9 cellular contexts compared by ENCODE assay signal in genomic region chr5:100890514-100891008, GRCh38. TPM values are rescaled to one million over a fixed set of nuclear protein-coding genes. Genes with fewer than 3 reads are reported as not detected.
DNase-seq lines count a peak whose midpoint lies in the region; ATAC-seq, FAIRE-seq and TF ChIP-seq lines count a peak whose summit lies in the region.
"Had no signal": no experiment of that assay in that cellular context is flagged by ENCODE, and none has a peak within 500 bp of the region (broad histone marks: within the 10 kb centered on the region; RNA-seq: fewer than 3 reads in every experiment).

No MANE protein-coding gene starts in this region.

- no TSS peak for BruUV-seq in PC-9 (replicated peaks; lab: Mats Ljungman, UMichigan)

- no peak for FAIRE-seq in kidney (lab: Jason Lieb, UNC)
- FAIRE-seq in HTR-8/SVneo (lab: Jason Lieb, UNC): no peak

- CTCF ChIA-PET in PC-9 (lab: Charles Lee): no interaction called here

- POLR2A ChIA-PET in PC-9 (lab: Charles Lee; ENCODE audit: unreplicated experiment): no interaction called here

- DNase-seq in PC-9 (peak in 1 of 2 experiments; percentile 61), kidney (no peak), chondrocyte (ENCODE audit: low spot score) (no peak), HTR-8/SVneo (ENCODE audit: insufficient read length, low spot score) (no peak), type B pancreatic cell (ENCODE audit: extremely low spot score, unreplicated experiment) (no peak)
- DNase-seq in stimulated activated CD8-positive, alpha-beta memory T cell treated with anti-CD3 and anti-CD28 coated beads, Interleukin-4, amount 100 ng/mL, for 48 hours: no peak

- H3K9ac ChIP-seq in kidney (ENCODE audit: low read length in 2 of 2): no peak overlapping the region

- H3K36me3 ChIP-seq in PC-9 (ENCODE audit: low read depth) (no peaks in the 10 kb centered on the region), kidney (ENCODE audit: control insufficient read depth in 1 of 2, insufficient read depth in 2 of 2, low read length in 2 of 2) (no peaks in the 10 kb centered on the region)

- H3K9me2 ChIP-seq in PC-9 (ENCODE audit: insufficient read depth): 0 out of 2 replicates have a peak, but pooled peaks cover 3% of the 10 kb centered on the region

- peak overlapping the region; percentile 62 for H3K4me2 ChIP-seq in PC-9

- no peaks in the 10 kb centered on the region for H4K20me1 ChIP-seq in PC-9 (ENCODE audit: insufficient read depth)

- peaks cover 13% of the 10 kb centered on the region for H3K27me3 Mint-ChIP-seq in chondrocyte (ENCODE audit: low read depth)
- H3K27me3 Mint-ChIP-seq in type B pancreatic cell: no peaks in the 10 kb centered on the region

- TF ChIP-seq CTCF in PC-9 (conservative IDR thresholded peaks at IDR 0.05): no peak
- no peak for TF ChIP-seq CTCF in kidney (IDR thresholded peaks at IDR 0.05; ENCODE audit: borderline replicate concordance, extremely low read depth, insufficient read depth)
- no peak for TF ChIP-seq CTCF in chondrocyte (IDR thresholded peaks at IDR 0.05)
- TF ChIP-seq CTCF in type B pancreatic cell (conservative IDR thresholded peaks at IDR 0.05): no peak

- H3K9me3 Mint-ChIP-seq in chondrocyte (ENCODE audit: low read depth) (no peaks in the 10 kb centered on the region), type B pancreatic cell (no peaks in the 10 kb centered on the region)
- H3K9me3 Mint-ChIP-seq: nephron had no signal

- H3K4me3 Mint-ChIP-seq in chondrocyte (ENCODE audit: unreplicated experiment): no peak overlapping the region
- no peak overlapping the region for H3K4me3 Mint-ChIP-seq in type B pancreatic cell
- H3K4me3 Mint-ChIP-seq: nephron had no signal

- no peaks in the 10 kb centered on the region for H3K79me2 ChIP-seq in PC-9 (ENCODE audit: low read depth)

- H3K27me3 ChIP-seq in PC-9 (ENCODE audit: insufficient read depth, low read depth): no peaks in the 10 kb centered on the region

- intact Hi-C loops in PC-9 (cut with micrococcal nuclease; ENCODE audit: unreplicated experiment) (no loop called here), kidney (cut with DNase I) (no loop called here)

- peak; percentile 78 for ATAC-seq in GM19023 (IDR thresholded peaks at IDR 0.05; ENCODE audit: unreplicated experiment)
- peak; percentile 81 for ATAC-seq in HG02870 (IDR thresholded peaks at IDR 0.05; ENCODE audit: unreplicated experiment)

- H3K27ac ChIP-seq in PC-9 (peak overlapping the region; percentile 55), kidney (ENCODE audit: low read depth in 2 of 2, low read length in 2 of 2) (peak overlapping the region in 1 of 2 donors; percentile 23)

- H3F3A ChIP-seq in PC-9 (ENCODE audit: insufficient read depth, low read depth): no peaks in the 10 kb centered on the region

- H3K27ac Mint-ChIP-seq in chondrocyte (ENCODE audit: unreplicated experiment) (no peak overlapping the region), type B pancreatic cell (no peak overlapping the region)
- H3K27ac Mint-ChIP-seq: nephron had no signal

- H3K36me3 Mint-ChIP-seq in chondrocyte (ENCODE audit: low read depth) (no peaks in the 10 kb centered on the region), type B pancreatic cell (peaks cover 5% of the 10 kb centered on the region)

- H3K4me1 Mint-ChIP-seq in chondrocyte (ENCODE audit: low read depth) (no peaks in the 10 kb centered on the region), type B pancreatic cell (ENCODE audit: unreplicated experiment) (no peaks in the 10 kb centered on the region)
- H3K4me1 Mint-ChIP-seq: nephron had no signal

- H3K4me1 ChIP-seq in PC-9 (replicated peaks; ENCODE audit: insufficient read depth) (0 out of 2 replicates have a peak, but pooled peaks cover 13% of the 10 kb centered on the region), kidney (ENCODE audit: control insufficient read depth in 1 of 2, insufficient read depth in 1 of 2, low read depth in 1 of 2, low read length in 2 of 2) (no peaks in the 10 kb centered on the region)

- H3K9me3 ChIP-seq in PC-9 (ENCODE audit: insufficient read depth, low read depth): no peaks in the 10 kb centered on the region
- no peaks in the 10 kb centered on the region for H3K9me3 ChIP-seq in kidney (ENCODE audit: control insufficient read depth in 1 of 2, low read length in 2 of 2)

- peak overlapping the region; percentile 72 for H2AFZ ChIP-seq in PC-9

- H3K4me3 ChIP-seq in PC-9: peak overlapping the region; percentile 26; the same call in 1 of the 2 replicates
- H3K4me3 ChIP-seq in kidney (ENCODE audit: low read length in 2 of 2): peak overlapping the region; percentile 14 to 35

RNA-seq across cellular contexts. Expression of gene ST8SIA4, which starts 12.5 kb away (rescaled TPM):
- total RNA-seq in PC-9 (2021) (2.1 and 2.4 TPM in 2 replicates), kidney (11.6 TPM), chondrocyte (0.42 TPM in 1 of 3 replicates, not detected in the others), type B pancreatic cell (ENCODE audit: low replicate concordance) (18.0 and 21.4 TPM in 2 replicates)
- polyA plus RNA-seq in kidney (ENCODE audit: insufficient read depth, low read depth, low replicate concordance): 0.69 TPM
